7 cellular contexts compared by ENCODE assay signal in genomic region chr1:225767591-225768540, GRCh38. TPM values are rescaled to one million over a fixed set of nuclear protein-coding genes. Genes with fewer than 3 reads are reported as not detected.
DNase-seq lines count a peak whose midpoint lies in the region; ATAC-seq and TF ChIP-seq lines count a peak whose summit lies in the region.

No MANE protein-coding gene starts in this region.

- H3K4me1 ChIP-seq in ascending aorta (peaks cover 9 to 44% of the 10 kb centered on the region in 2 donors), tibial nerve (peaks cover 0 to 86% (median 20%) of the 10 kb centered on the region in 4 donors)

- no peak overlapping the region for H3K4me3 ChIP-seq in ascending aorta
- H3K4me3 ChIP-seq in tibial nerve, result no peak overlapping the region

- no peak for TF ChIP-seq POLR2A in tibial nerve (IDR thresholded peaks at IDR 0.05)

- H3K27ac ChIP-seq in ascending aorta, result peak overlapping the region; percentile 80 to 86
- H3K27ac ChIP-seq in tibial nerve, result peak overlapping the region in 3 of 4 donors; percentile 35 to 73 (median 67)

- no peaks in the 10 kb centered on the region for H3K9me3 ChIP-seq in ascending aorta
- H3K9me3 ChIP-seq in tibial nerve, result no peaks in the 10 kb centered on the region

- WGBS in tibial nerve, 2 donors, result 50 to 56% methylated on average over 16 of the region's 17 CpGs

- DNase-seq in NCI-H1092 treated with DMSO at 0.1 percent for 48 hours (lab: John Stamatoyannopoulos, UW), result peak; percentile 87
- DNase-seq in ascending aorta (ENCODE audit: low spot score in 2 of 2), result peak in 1 of 2 donors; percentile 83
- peak; percentile 73 for DNase-seq in kidney tubule cell (ENCODE audit: low spot score)
- DNase-seq in tibial nerve (ENCODE audit: low spot score in 2 of 2), result peak; percentile 61 to 70
- no peak for DNase-seq in activated naive CD4-positive, alpha-beta T cell treated with anti-CD3 and anti-CD28 coated beads, Interleukin-2, amount 50 U/mL, for 16 hours

- ATAC-seq in GM21737 (IDR thresholded peaks at IDR 0.05; ENCODE audit: unreplicated experiment) (no peak), HG03457 (IDR thresholded peaks at IDR 0.05; ENCODE audit: unreplicated experiment) (no peak)

- no peaks in the 10 kb centered on the region for H3K27me3 ChIP-seq in ascending aorta
- no peaks in the 10 kb centered on the region for H3K27me3 ChIP-seq in tibial nerve

- H3K36me3 ChIP-seq in ascending aorta, result no peaks in the 10 kb centered on the region
- no peaks in the 10 kb centered on the region for H3K36me3 ChIP-seq in tibial nerve

- peak in 1 of 2 donors; percentile 36 for TF ChIP-seq EP300 in tibial nerve (IDR thresholded peaks at IDR 0.05)

- intact Hi-C loops in ascending aorta (cut with DNase I), result loop anchor here (2.0 kb wide), 1 partner anchor 67 kb away; no protein-coding TSS in a partner anchor

- TF ChIP-seq CTCF in ascending aorta (IDR thresholded peaks at IDR 0.05) (no peak), tibial nerve (IDR thresholded peaks at IDR 0.05) (no peak)

RNA-seq across cellular contexts. Expression of gene SRP9, which starts 9.8 kb away (rescaled TPM):
- 49.4 TPM for total RNA-seq in ascending aorta
- 100 to 1,000 TPM; 130 to 178 (median 146) TPM for total RNA-seq in tibial nerve

RNA-seq across cellular contexts. Expression of gene EPHX1, which starts 42.1 kb away (rescaled TPM):
- total RNA-seq in ascending aorta (127 TPM), tibial nerve (100 to 1,000 TPM in 3 of 4 donors, 10 to 100 TPM in 1; 80.1 to 203 (median 133) TPM)
